In the genomic region with DNA sequence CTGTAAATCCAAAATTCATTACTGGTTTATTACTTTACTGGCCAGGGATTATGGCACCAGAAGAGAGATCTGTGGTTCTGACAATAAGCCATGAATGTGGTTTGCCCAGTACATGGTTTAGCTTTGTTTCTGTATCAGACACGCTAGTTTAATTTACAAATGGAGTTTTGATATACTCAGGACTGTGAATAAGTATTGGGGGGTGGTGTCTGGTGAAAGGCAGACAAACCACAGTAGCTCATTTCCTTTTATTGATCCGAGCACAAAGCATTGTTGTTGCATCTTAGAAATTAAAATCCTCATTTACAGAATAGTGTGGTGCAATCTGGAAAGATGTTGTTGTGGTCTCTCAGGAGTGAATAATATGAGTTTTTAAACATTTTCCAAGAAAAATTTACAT, we compare ENCODE assay signal across 17 cellular contexts.
DNase-seq lines count a peak whose midpoint lies in the region; ATAC-seq and TF ChIP-seq lines count a peak whose summit lies in the region.
"Had no signal": no experiment of that assay in that cellular context is flagged by ENCODE, and none has a peak within 500 bp of the region (broad histone marks: within the 10 kb centered on the region; RNA-seq: fewer than 3 reads in every experiment).

No MANE protein-coding gene starts in this region.

- intact Hi-C loops in activated CD8-positive, alpha-beta T cell treated with anti-CD3 and anti-CD28 coated beads for 36 hours (cut with micrococcal nuclease) = no loop called here
- intact Hi-C loops in CD8-positive, alpha-beta T cell (cut with DNase I, micrococcal nuclease) = no loop called here
- intact Hi-C loops in dorsolateral prefrontal cortex (cut with DNase I) = no loop called here

- POLR2A ChIA-PET in activated CD8-positive, alpha-beta T cell treated with anti-CD3 and anti-CD28 coated beads, Interleukin-2, amount 10 ng/mL, durations not matched to agents 7 days and 5 days (lab: Charles Lee) = interaction anchor here (1.4 kb wide), 1 partner anchor 124 kb away, joined by 4 read pairs; no protein-coding TSS in a partner anchor
- POLR2A ChIA-PET in activated CD8-positive, alpha-beta T cell treated with anti-CD3 and anti-CD28 coated beads for 36 hours (lab: Charles Lee) = interaction anchor here (0.9 kb wide), 1 partner anchor 16 kb away, joined by 3 read pairs; no protein-coding TSS in a partner anchor
- POLR2A ChIA-PET in CD8-positive, alpha-beta T cell (lab: Charles Lee) = no interaction called here
- POLR2A ChIA-PET in naive thymus-derived CD8-positive, alpha-beta T cell (lab: Charles Lee) = no interaction called here

- peaks cover 9% of the 10 kb centered on the region for H3K4me1 Mint-ChIP-seq in activated CD8-positive, alpha-beta T cell treated with anti-CD3 and anti-CD28 coated beads, Interleukin-2, amount 10 ng/mL, durations not matched to agents 7 days and 5 days (ENCODE audit: low read depth)
- peaks cover 5% of the 10 kb centered on the region for H3K4me1 Mint-ChIP-seq in activated CD8-positive, alpha-beta T cell treated with anti-CD3 and anti-CD28 coated beads for 36 hours (ENCODE audit: low read depth)
- H3K4me1 Mint-ChIP-seq in CD8-positive, alpha-beta T cell (ENCODE audit: low read depth) = peaks cover 11% of the 10 kb centered on the region
- peaks cover 2 to 28% (median 8%) of the 10 kb centered on the region in 4 donors for H3K4me1 Mint-ChIP-seq in naive thymus-derived CD8-positive, alpha-beta T cell

- CTCF ChIA-PET in activated CD8-positive, alpha-beta T cell treated with anti-CD3 and anti-CD28 coated beads, Interleukin-2, amount 10 ng/mL, durations not matched to agents 7 days and 5 days (lab: Charles Lee) = interaction anchor here (1.2 to 2.6 kb wide), 4 partner anchors 16 to 231 kb away, joined by 3 to 10 read pairs (median 4); no protein-coding TSS in a partner anchor
- CTCF ChIA-PET in activated CD8-positive, alpha-beta T cell treated with anti-CD3 and anti-CD28 coated beads for 36 hours (lab: Charles Lee) = interaction anchor here (1.6 to 3.6 kb wide), 2 partner anchors 17 to 175 kb away, joined by 4 to 22 read pairs; no protein-coding TSS in a partner anchor
- CTCF ChIA-PET in CD8-positive, alpha-beta T cell (lab: Charles Lee) = interaction anchor here (3.3 kb wide), 1 partner anchor 16 kb away, joined by 18 read pairs; no protein-coding TSS in a partner anchor

- H3K9me3 ChIP-seq in CD8-positive, alpha-beta T cell (ENCODE audit: low read length) = no peaks in the 10 kb centered on the region
- H3K9me3 ChIP-seq: A549 had no signal

- H3K4me3 ChIP-seq in CD8-positive, alpha-beta T cell (ENCODE audit: low read depth, low read length) = no peak overlapping the region
- no peak overlapping the region for H3K4me3 ChIP-seq in dorsolateral prefrontal cortex
- H3K4me3 ChIP-seq: A549, GM23338 had no signal

- H3K36me3 Mint-ChIP-seq in activated CD8-positive, alpha-beta T cell treated with anti-CD3 and anti-CD28 coated beads, Interleukin-2, amount 10 ng/mL, durations not matched to agents 7 days and 5 days (ENCODE audit: low read depth) = no peaks in the 10 kb centered on the region
- peaks cover 6% of the 10 kb centered on the region for H3K36me3 Mint-ChIP-seq in activated CD8-positive, alpha-beta T cell treated with anti-CD3 and anti-CD28 coated beads for 36 hours (ENCODE audit: low read depth)
- H3K36me3 Mint-ChIP-seq in CD8-positive, alpha-beta T cell = peaks cover 5% of the 10 kb centered on the region
- peaks cover 0 to 29% (median 24%) of the 10 kb centered on the region in 3 donors for H3K36me3 Mint-ChIP-seq in naive thymus-derived CD8-positive, alpha-beta T cell
- peaks cover 28 to 34% of the 10 kb centered on the region in 2 donors for H3K36me3 Mint-ChIP-seq in activated naive CD4-positive, alpha-beta T cell treated with anti-CD3 and anti-CD28 coated beads, Interleukin-2, amount 50 U/mL, for 72 hours

- H3K27me3 ChIP-seq in CD8-positive, alpha-beta T cell (ENCODE audit: insufficient read depth, low read length) = no peaks in the 10 kb centered on the region
- no peaks in the 10 kb centered on the region for H3K27me3 ChIP-seq in dorsolateral prefrontal cortex

- DNase-seq in activated CD8-positive, alpha-beta T cell treated with anti-CD3 and anti-CD28 coated beads, Interleukin-2, amount 10 ng/mL, durations not matched to agents 7 days and 5 days = no peak
- no peak for DNase-seq in activated CD8-positive, alpha-beta T cell treated with anti-CD3 and anti-CD28 coated beads for 36 hours
- no peak for DNase-seq in CD8-positive, alpha-beta T cell
- DNase-seq in astrocyte of the hippocampus (ENCODE audit: low read depth, low spot score) (peak; percentile 48), dorsolateral prefrontal cortex (no peak)
- no peak for DNase-seq in naive thymus-derived CD8-positive, alpha-beta T cell
- no peak for DNase-seq in activated naive CD4-positive, alpha-beta T cell treated with anti-CD3 and anti-CD28 coated beads, Interleukin-2, amount 50 U/mL, for 72 hours (ENCODE audit: low spot score in 2 of 2)
- DNase-seq: AML-193; Calu3; CD4-positive, alpha-beta T cell; DMS79 treated with DMSO at 0.1 percent for 48 hours; GF-D8; HCEC 1CT had no signal

- no peaks in the 10 kb centered on the region for H3K9me3 Mint-ChIP-seq in activated CD8-positive, alpha-beta T cell treated with anti-CD3 and anti-CD28 coated beads, Interleukin-2, amount 10 ng/mL, durations not matched to agents 7 days and 5 days (ENCODE audit: insufficient read depth)
- peaks cover 5% of the 10 kb centered on the region for H3K9me3 Mint-ChIP-seq in activated CD8-positive, alpha-beta T cell treated with anti-CD3 and anti-CD28 coated beads for 36 hours
- peaks cover 7% of the 10 kb centered on the region for H3K9me3 Mint-ChIP-seq in CD8-positive, alpha-beta T cell
- peaks cover 0 to 47% (median 11%) of the 10 kb centered on the region in 9 donors for H3K9me3 Mint-ChIP-seq in naive thymus-derived CD8-positive, alpha-beta T cell
- peaks cover 13 to 36% of the 10 kb centered on the region in 2 donors for H3K9me3 Mint-ChIP-seq in activated naive CD4-positive, alpha-beta T cell treated with anti-CD3 and anti-CD28 coated beads, Interleukin-2, amount 50 U/mL, for 72 hours

- H3K27ac Mint-ChIP-seq in activated CD8-positive, alpha-beta T cell treated with anti-CD3 and anti-CD28 coated beads, Interleukin-2, amount 10 ng/mL, durations not matched to agents 7 days and 5 days = peak overlapping the region; percentile 32
- H3K27ac Mint-ChIP-seq in activated CD8-positive, alpha-beta T cell treated with anti-CD3 and anti-CD28 coated beads for 36 hours = no peak overlapping the region
- peak overlapping the region; percentile 42 for H3K27ac Mint-ChIP-seq in CD8-positive, alpha-beta T cell
- H3K27ac Mint-ChIP-seq in naive thymus-derived CD8-positive, alpha-beta T cell = peak overlapping the region in 6 of 10 donors; percentile 3 to 82 (median 32)
- no peak overlapping the region for H3K27ac Mint-ChIP-seq in activated naive CD4-positive, alpha-beta T cell treated with anti-CD3 and anti-CD28 coated beads, Interleukin-2, amount 50 U/mL, for 72 hours
- H3K27ac Mint-ChIP-seq: CD4-positive, alpha-beta T cell; GM23338 had no signal

- no peak for TF ChIP-seq CTCF in activated CD8-positive, alpha-beta T cell treated with anti-CD3 and anti-CD28 coated beads for 36 hours (IDR thresholded peaks at IDR 0.05)
- no peak for TF ChIP-seq CTCF in CD8-positive, alpha-beta T cell (IDR thresholded peaks at IDR 0.05)
- TF ChIP-seq CTCF in dorsolateral prefrontal cortex (IDR thresholded peaks at IDR 0.05 in 54 of 56, conservative IDR thresholded peaks at IDR 0.05 in 2 of 56; ENCODE audit: low read depth in 1 of 56, partially characterized antibody in 56 of 56) = no peak

- peaks cover 8% of the 10 kb centered on the region for H3K4me1 ChIP-seq in CD8-positive, alpha-beta T cell (ENCODE audit: insufficient read depth, low read length)
- H3K4me1 ChIP-seq: A549 had no signal

- no peak for ATAC-seq in activated CD8-positive, alpha-beta T cell treated with anti-CD3 and anti-CD28 coated beads, Interleukin-2, amount 10 ng/mL, durations not matched to agents 7 days and 5 days
- no peak for ATAC-seq in activated CD8-positive, alpha-beta T cell treated with anti-CD3 and anti-CD28 coated beads for 36 hours
- ATAC-seq in CD8-positive, alpha-beta T cell = no peak
- ATAC-seq in naive thymus-derived CD8-positive, alpha-beta T cell = peak; percentile 54 to 55
- no peak for ATAC-seq in activated naive CD4-positive, alpha-beta T cell treated with anti-CD3 and anti-CD28 coated beads, Interleukin-2, amount 50 U/mL, for 72 hours
- ATAC-seq: A549, GM23338 had no signal

- H3K4me3 Mint-ChIP-seq in activated CD8-positive, alpha-beta T cell treated with anti-CD3 and anti-CD28 coated beads, Interleukin-2, amount 10 ng/mL, durations not matched to agents 7 days and 5 days = no peak overlapping the region
- no peak overlapping the region for H3K4me3 Mint-ChIP-seq in activated CD8-positive, alpha-beta T cell treated with anti-CD3 and anti-CD28 coated beads for 36 hours
- peak overlapping the region; percentile 29 for H3K4me3 Mint-ChIP-seq in CD8-positive, alpha-beta T cell
- H3K4me3 Mint-ChIP-seq in naive thymus-derived CD8-positive, alpha-beta T cell = peak overlapping the region in 7 of 10 donors; percentile 15 to 54 (median 44)
- H3K4me3 Mint-ChIP-seq: CD4-positive, alpha-beta T cell; GM23338 had no signal

- H3K36me3 ChIP-seq in CD8-positive, alpha-beta T cell (ENCODE audit: insufficient read depth, low read length) = no peaks in the 10 kb centered on the region

- no peaks in the 10 kb centered on the region for H3K27me3 Mint-ChIP-seq in activated CD8-positive, alpha-beta T cell treated with anti-CD3 and anti-CD28 coated beads, Interleukin-2, amount 10 ng/mL, durations not matched to agents 7 days and 5 days (ENCODE audit: low read depth)
- H3K27me3 Mint-ChIP-seq in activated CD8-positive, alpha-beta T cell treated with anti-CD3 and anti-CD28 coated beads for 36 hours = no peaks in the 10 kb centered on the region
- H3K27me3 Mint-ChIP-seq in CD8-positive, alpha-beta T cell (ENCODE audit: low read depth) = no peaks in the 10 kb centered on the region
- peaks cover 0 to 11% (median 0%) of the 10 kb centered on the region in 5 donors for H3K27me3 Mint-ChIP-seq in naive thymus-derived CD8-positive, alpha-beta T cell
- H3K27me3 Mint-ChIP-seq: CD4-positive, alpha-beta T cell had no signal

- no peak overlapping the region for H3K27ac ChIP-seq in CD8-positive, alpha-beta T cell (ENCODE audit: low read depth, low read length)
- H3K27ac ChIP-seq in dorsolateral prefrontal cortex = no peak overlapping the region
- H3K27ac ChIP-seq: 22Rv1, A549, C4-2B had no signal

Comparison
In these comparisons a context has a peak if more than half of its experiments do, and no peak if none do; other contexts are left out.
1. H3K27ac Mint-ChIP-seq: peak in activated CD8-positive, alpha-beta T cell treated with anti-CD3 and anti-CD28 coated beads, Interleukin-2, amount 10 ng/mL, durations not matched to agents 7 days and 5 days (single experiment), CD8-positive, alpha-beta T cell (single experiment) and naive thymus-derived CD8-positive, alpha-beta T cell (6 of 10); none in activated CD8-positive, alpha-beta T cell treated with anti-CD3 and anti-CD28 coated beads for 36 hours (single experiment) and activated naive CD4-positive, alpha-beta T cell treated with anti-CD3 and anti-CD28 coated beads, Interleukin-2, amount 50 U/mL, for 72 hours (0 of 2).
2. ATAC-seq: peak in naive thymus-derived CD8-positive, alpha-beta T cell (2 of 2); none in activated CD8-positive, alpha-beta T cell treated with anti-CD3 and anti-CD28 coated beads, Interleukin-2, amount 10 ng/mL, durations not matched to agents 7 days and 5 days (single experiment), activated CD8-positive, alpha-beta T cell treated with anti-CD3 and anti-CD28 coated beads for 36 hours (single experiment), CD8-positive, alpha-beta T cell (single experiment) and activated naive CD4-positive, alpha-beta T cell treated with anti-CD3 and anti-CD28 coated beads, Interleukin-2, amount 50 U/mL, for 72 hours (0 of 2).
3. H3K4me3 Mint-ChIP-seq: peak in CD8-positive, alpha-beta T cell (single experiment) and naive thymus-derived CD8-positive, alpha-beta T cell (7 of 10); none in activated CD8-positive, alpha-beta T cell treated with anti-CD3 and anti-CD28 coated beads, Interleukin-2, amount 10 ng/mL, durations not matched to agents 7 days and 5 days (single experiment) and activated CD8-positive, alpha-beta T cell treated with anti-CD3 and anti-CD28 coated beads for 36 hours (single experiment).
4. POLR2A ChIA-PET loops: an anchor here in activated CD8-positive, alpha-beta T cell treated with anti-CD3 and anti-CD28 coated beads, Interleukin-2, amount 10 ng/mL, durations not matched to agents 7 days and 5 days (1.4 kb wide) and activated CD8-positive, alpha-beta T cell treated with anti-CD3 and anti-CD28 coated beads for 36 hours (0.9 kb wide); none called in CD8-positive, alpha-beta T cell and naive thymus-derived CD8-positive, alpha-beta T cell.